ENCODE assay signal across 20 cellular contexts in the genomic region with DNA sequence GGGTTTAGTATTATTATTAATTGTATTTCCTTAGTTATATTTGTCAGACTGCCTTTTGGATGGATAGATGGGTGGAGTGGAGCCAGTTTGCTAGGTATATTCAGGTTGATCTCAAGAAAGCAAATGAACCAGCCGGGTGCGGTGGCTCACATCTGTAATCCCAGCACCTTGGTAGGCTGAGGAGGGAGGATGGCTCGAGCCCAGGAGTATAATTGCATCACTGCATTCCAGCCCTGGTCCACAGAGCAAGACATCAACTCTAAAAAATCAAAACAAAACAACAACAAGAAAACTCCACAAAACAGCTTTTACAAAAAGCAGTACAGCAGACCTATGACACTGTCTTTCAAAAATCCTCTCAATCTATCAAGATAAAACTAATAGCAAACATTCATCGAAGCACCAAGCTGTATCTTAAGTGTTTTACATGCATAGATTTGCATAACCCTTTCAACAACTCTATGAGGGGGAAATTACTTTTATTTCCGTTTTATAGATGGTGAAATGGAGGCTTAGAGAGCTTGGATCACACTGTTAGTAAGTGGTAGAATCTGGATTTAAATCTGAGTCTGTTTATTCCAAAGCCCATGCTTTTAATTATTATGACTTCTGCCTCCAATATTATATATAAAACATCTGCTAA. TPM values are rescaled to one million over a fixed set of nuclear protein-coding genes. Genes with fewer than 3 reads are reported as not detected.
DNase-seq lines count a peak whose midpoint lies in the region; ATAC-seq, FAIRE-seq and TF ChIP-seq lines count a peak whose summit lies in the region.
"Had no signal": no experiment of that assay in that cellular context is flagged by ENCODE, and none has a peak within 500 bp of the region (broad histone marks: within the 10 kb centered on the region; RNA-seq: fewer than 3 reads in every experiment).

No MANE protein-coding gene starts in this region.

- no peaks in the 10 kb centered on the region for H3K9me3 Mint-ChIP-seq in dendritic cell treated with granulocyte-macrophage colony-stimulating factor and Interleukin-4, amounts not matched to agents 40 ng/mL and 50 ng/mL, for 4 days
- H3K9me3 Mint-ChIP-seq in stimulated activated memory B cell treated with anti-CD40 and anti-IgM and Interleukin-4, amounts not matched to agents 10 μg/mL and 1 μg/mL and 100 μg/mL, for 72 hours: peaks cover 1% of the 10 kb centered on the region
- H3K9me3 Mint-ChIP-seq in natural killer cell treated with Interleukin-12 subunit alpha and Interleukin-12 subunit beta and Interleukin-15 and Interleukin-18, amount 100 ng/mL, for 72 hours: no peaks in the 10 kb centered on the region
- H3K9me3 Mint-ChIP-seq in effector memory CD8-positive, alpha-beta T cell: no peaks in the 10 kb centered on the region

- TF ChIP-seq EP300 in HepG2 (IDR thresholded peaks at IDR 0.05; ENCODE audit: low read depth in 2 of 2, low read length in 2 of 2) (no peak), HepG2 (CRISPR knock-in tag; IDR thresholded peaks at IDR 0.05; ENCODE audit: borderline replicate concordance) (no peak)

- H3K4me3 Mint-ChIP-seq in dendritic cell treated with granulocyte-macrophage colony-stimulating factor and Interleukin-4, amounts not matched to agents 40 ng/mL and 50 ng/mL, for 4 days: no peak overlapping the region
- no peak overlapping the region for H3K4me3 Mint-ChIP-seq in stimulated activated memory B cell treated with anti-CD40 and anti-IgM and Interleukin-4, amounts not matched to agents 10 μg/mL and 1 μg/mL and 100 μg/mL, for 72 hours
- no peak overlapping the region for H3K4me3 Mint-ChIP-seq in natural killer cell treated with Interleukin-12 subunit alpha and Interleukin-12 subunit beta and Interleukin-15 and Interleukin-18, amount 100 ng/mL, for 72 hours
- H3K4me3 Mint-ChIP-seq in effector memory CD8-positive, alpha-beta T cell: no peak overlapping the region
- H3K4me3 Mint-ChIP-seq: CD4-positive, alpha-beta memory T cell had no signal

- H3K27ac ChIP-seq in liver (ENCODE audit: low read depth in 1 of 2, low read length in 2 of 2): peak overlapping the region; percentile 41 to 51
- no peak overlapping the region for H3K27ac ChIP-seq in HepG2 (ENCODE audit: extremely low read length, insufficient read depth, low read length)
- H3K27ac ChIP-seq: BLaER1, KMS-11, RWPE1 had no signal

- H3K36me3 Mint-ChIP-seq in dendritic cell treated with granulocyte-macrophage colony-stimulating factor and Interleukin-4, amounts not matched to agents 40 ng/mL and 50 ng/mL, for 4 days (ENCODE audit: low read depth): peaks cover 74% of the 10 kb centered on the region
- peaks cover 77% of the 10 kb centered on the region for H3K36me3 Mint-ChIP-seq in stimulated activated memory B cell treated with anti-CD40 and anti-IgM and Interleukin-4, amounts not matched to agents 10 μg/mL and 1 μg/mL and 100 μg/mL, for 72 hours
- no peaks in the 10 kb centered on the region for H3K36me3 Mint-ChIP-seq in natural killer cell treated with Interleukin-12 subunit alpha and Interleukin-12 subunit beta and Interleukin-15 and Interleukin-18, amount 100 ng/mL, for 72 hours
- H3K36me3 Mint-ChIP-seq in effector memory CD8-positive, alpha-beta T cell (ENCODE audit: insufficient read depth): no peaks in the 10 kb centered on the region
- H3K36me3 Mint-ChIP-seq: CD4-positive, alpha-beta memory T cell had no signal

- peaks cover 53% of the 10 kb centered on the region for H3K4me1 Mint-ChIP-seq in dendritic cell treated with granulocyte-macrophage colony-stimulating factor and Interleukin-4, amounts not matched to agents 40 ng/mL and 50 ng/mL, for 4 days (ENCODE audit: low read depth)
- H3K4me1 Mint-ChIP-seq in stimulated activated memory B cell treated with anti-CD40 and anti-IgM and Interleukin-4, amounts not matched to agents 10 μg/mL and 1 μg/mL and 100 μg/mL, for 72 hours: peaks cover 22% of the 10 kb centered on the region
- H3K4me1 Mint-ChIP-seq in natural killer cell treated with Interleukin-12 subunit alpha and Interleukin-12 subunit beta and Interleukin-15 and Interleukin-18, amount 100 ng/mL, for 72 hours (ENCODE audit: low read depth in 2 of 2): peaks cover 0 to 2% of the 10 kb centered on the region in 2 donors
- H3K4me1 Mint-ChIP-seq in effector memory CD8-positive, alpha-beta T cell (ENCODE audit: low read depth in 2 of 2): no peaks in the 10 kb centered on the region

- no peak for ATAC-seq in HepG2
- ATAC-seq in left lobe of liver: peak; percentile 35
- ATAC-seq in stimulated activated memory B cell treated with anti-CD40 and anti-IgM and Interleukin-4, amounts not matched to agents 10 μg/mL and 1 μg/mL and 100 μg/mL, for 72 hours: no peak
- ATAC-seq in natural killer cell treated with Interleukin-12 subunit alpha and Interleukin-12 subunit beta and Interleukin-15 and Interleukin-18, amount 100 ng/mL, for 72 hours: no peak
- ATAC-seq in effector memory CD8-positive, alpha-beta T cell (replicated peaks): no peak

- in situ Hi-C loops in HepG2 (cut with HindIII; ENCODE audit: extremely low pct_ligation_motif_present, low pct_unique_long_range_greater_than_20kb): no loop called here

- intact Hi-C loops in HepG2 (cut with micrococcal nuclease; ENCODE audit: unreplicated experiment): no loop called here
- intact Hi-C loops in dendritic cell treated with granulocyte-macrophage colony-stimulating factor and Interleukin-4, amounts not matched to agents 40 ng/mL and 50 ng/mL, for 4 days (cut with micrococcal nuclease): no loop called here

- DNase-seq in HepG2 (ENCODE audit: low spot score): no peak
- DNase-seq in left lobe of liver (ENCODE audit: low spot score): no peak
- DNase-seq in GM19240 (ENCODE audit: insufficient read length, low spot score): no peak
- no peak for DNase-seq in natural killer cell treated with Interleukin-12 subunit alpha and Interleukin-12 subunit beta and Interleukin-15 and Interleukin-18, amount 100 ng/mL, for 72 hours (ENCODE audit: low spot score)
- no peak for DNase-seq in effector memory CD8-positive, alpha-beta T cell
- DNase-seq: 8988T; CD4-positive, alpha-beta memory T cell; NCI-H1417; NCI-H187; NCI-H2107; NCI-H510A treated with DMSO at 0.1 percent for 48 hours; NCI-H82; OCI-M1 had no signal

- H3K27me3 ChIP-seq in liver (ENCODE audit: control insufficient read depth in 4 of 4, insufficient read depth in 4 of 4, low read length in 3 of 4) (no peaks in the 10 kb centered on the region), HepG2 (ENCODE audit: control insufficient read depth in 1 of 2, insufficient read depth in 2 of 2, low read length in 2 of 2) (no peaks in the 10 kb centered on the region)
- H3K27me3 ChIP-seq: BLaER1 had no signal

- no peaks in the 10 kb centered on the region for H4K20me1 ChIP-seq in HepG2 (ENCODE audit: insufficient read depth, low read length)
- H4K20me1 ChIP-seq: BLaER1 had no signal

- no peaks in the 10 kb centered on the region for H3K79me2 ChIP-seq in HepG2 (ENCODE audit: insufficient read depth, low read length)

- H3K27me3 Mint-ChIP-seq in dendritic cell treated with granulocyte-macrophage colony-stimulating factor and Interleukin-4, amounts not matched to agents 40 ng/mL and 50 ng/mL, for 4 days: no peaks in the 10 kb centered on the region
- no peaks in the 10 kb centered on the region for H3K27me3 Mint-ChIP-seq in stimulated activated memory B cell treated with anti-CD40 and anti-IgM and Interleukin-4, amounts not matched to agents 10 μg/mL and 1 μg/mL and 100 μg/mL, for 72 hours
- H3K27me3 Mint-ChIP-seq in natural killer cell treated with Interleukin-12 subunit alpha and Interleukin-12 subunit beta and Interleukin-15 and Interleukin-18, amount 100 ng/mL, for 72 hours: peaks cover 17 to 20% of the 10 kb centered on the region in 2 donors
- peaks cover 13 to 29% of the 10 kb centered on the region in 2 donors for H3K27me3 Mint-ChIP-seq in effector memory CD8-positive, alpha-beta T cell

- no peak overlapping the region for H3K4me2 ChIP-seq in HepG2 (ENCODE audit: low read depth, low read length)
- H3K4me2 ChIP-seq: BLaER1, KMS-11 had no signal

- no peak for TF ChIP-seq POLR2A in HepG2 (IDR thresholded peaks at IDR 0.05; ENCODE audit: insufficient read depth in 1 of 2, low read depth in 2 of 2, low read length in 2 of 2)

- TF ChIP-seq CTCF in liver (IDR thresholded peaks at IDR 0.05; ENCODE audit: low read depth, low read length, missing input control): no peak
- TF ChIP-seq CTCF in HepG2 (CRISPR knock-in tag; IDR thresholded peaks at IDR 0.05): no peak

- peak overlapping the region; percentile 26 for H3K27ac Mint-ChIP-seq in dendritic cell treated with granulocyte-macrophage colony-stimulating factor and Interleukin-4, amounts not matched to agents 40 ng/mL and 50 ng/mL, for 4 days
- H3K27ac Mint-ChIP-seq in stimulated activated memory B cell treated with anti-CD40 and anti-IgM and Interleukin-4, amounts not matched to agents 10 μg/mL and 1 μg/mL and 100 μg/mL, for 72 hours: peak overlapping the region; percentile 23
- no peak overlapping the region for H3K27ac Mint-ChIP-seq in natural killer cell treated with Interleukin-12 subunit alpha and Interleukin-12 subunit beta and Interleukin-15 and Interleukin-18, amount 100 ng/mL, for 72 hours
- no peak overlapping the region for H3K27ac Mint-ChIP-seq in effector memory CD8-positive, alpha-beta T cell
- H3K27ac Mint-ChIP-seq: CD4-positive, alpha-beta memory T cell had no signal

- H3K36me3 ChIP-seq in liver (ENCODE audit: control insufficient read depth in 4 of 4, insufficient read depth in 3 of 4, low read depth in 1 of 4, low read length in 3 of 4) (peaks cover 0 to 10% (median 5%) of the 10 kb centered on the region in 4 donors), HepG2 (replicated peaks in 1 of 2; ENCODE audit: control insufficient read depth in 1 of 2, insufficient read depth in 2 of 2, low read length in 2 of 2) (no peaks in the 10 kb centered on the region)

- H3K4me1 ChIP-seq in liver (ENCODE audit: control insufficient read depth in 4 of 4, insufficient read depth in 4 of 4, low read length in 3 of 4): peaks cover 6 to 40% (median 37%) of the 10 kb centered on the region in 4 donors
- peaks cover 15% of the 10 kb centered on the region; the same call in 1 of the 2 replicates for H3K4me1 ChIP-seq in HepG2 (ENCODE audit: insufficient read depth, low read length)

- POLR2A ChIA-PET in HepG2 (lab: Yijun Ruan, JAX): no interaction called here

- H3K9ac ChIP-seq in liver (ENCODE audit: low read depth in 1 of 2, low read length in 2 of 2) (no peak overlapping the region), HepG2 (ENCODE audit: insufficient read depth, low read depth, low read length) (no peak overlapping the region)
- H3K9ac ChIP-seq: BLaER1, KMS-11 had no signal

- no peaks in the 10 kb centered on the region for H3K9me3 ChIP-seq in liver (ENCODE audit: control insufficient read depth in 4 of 4, low read length in 3 of 4)
- H3K9me3 ChIP-seq in HepG2 (ENCODE audit: low read length): no peaks in the 10 kb centered on the region
- H3K9me3 ChIP-seq: BLaER1 had no signal

- no peak overlapping the region for H2AFZ ChIP-seq in HepG2 (ENCODE audit: low read length)

- 45% methylated on average over 5 of the region's 5 CpGs for WGBS in liver
- WGBS in HepG2 (ENCODE audit: low lambda C conversion rate): 35% methylated on average over 5 of the region's 5 CpGs

- BruUV-seq in HepG2 (replicated peaks; lab: Mats Ljungman, UMichigan): no TSS peak

- no peak for FAIRE-seq in HepG2 (lab: Jason Lieb, UNC)
- FAIRE-seq: D721Med had no signal

- TF ChIP-seq RAD21 in liver (IDR thresholded peaks at IDR 0.05) (no peak), HepG2 (CRISPR knock-in tag; IDR thresholded peaks at IDR 0.05) (no peak)

- CTCF ChIA-PET in HepG2 (lab: Yijun Ruan, JAX; ENCODE audit: low intra/inter-chr PET ratio, low total read pairs): no interaction called here

- no peak overlapping the region for H3K4me3 ChIP-seq in liver (ENCODE audit: low read depth in 1 of 3, low read length in 3 of 3)
- H3K4me3 ChIP-seq in HepG2 (replicated peaks in 1 of 3; ENCODE audit: insufficient read depth in 1 of 3, low read depth in 2 of 3, low read length in 3 of 3): no peak overlapping the region
- H3K4me3 ChIP-seq: BLaER1 had no signal

RNA-seq across cellular contexts. Expression of gene KMO, which starts 25.5 kb away (rescaled TPM):
- total RNA-seq in liver (10 to 100 TPM; 10.2 to 24.7 TPM), HepG2 (2016; rRNA removed; fragmentation: Illumina TruSeq; extraction: Trizol) (not detected in 2 replicates), left lobe of liver (37.5 TPM)
- polyA plus RNA-seq in liver (10 to 100 TPM; 14.5 to 37.3 TPM), HepG2 (2011; rRNA removed) (0.01 TPM in 2 replicates)
- not detected in 2 replicates for total RNA-seq in HepG2 (2016; cell fraction: cytosol; rRNA removed; fragmentation: Illumina TruSeq; extraction: Trizol; ENCODE audit: low read depth)
- total RNA-seq in HepG2 (2016; cell fraction: insoluble cytoplasmic fraction; rRNA removed; fragmentation: Illumina TruSeq; extraction: Trizol): not detected in 2 replicates
- total RNA-seq in HepG2 (2016; cell fraction: membrane; rRNA removed; fragmentation: Illumina TruSeq; extraction: Trizol): not detected in 2 replicates
- total RNA-seq in HepG2 (2016; cell fraction: nucleus; rRNA removed; fragmentation: Illumina TruSeq; extraction: Trizol): not detected in 2 replicates
- 0.12 TPM in 1 of 2 replicates, not detected in the other for polyA plus RNA-seq in HepG2 (2011; cell fraction: cytosol; rRNA removed)
- not detected in 2 replicates for polyA plus RNA-seq in HepG2 (2011; cell fraction: nucleus; rRNA removed)
- polyA plus RNA-seq in HepG2 (2012): 0.07 and 0.08 TPM in 2 replicates
- not detected in 2 replicates for polyA plus RNA-seq in HepG2 (2016; cell fraction: cytosol; fragmentation: Illumina TruSeq; extraction: Trizol; ENCODE audit: low read depth)
- polyA plus RNA-seq in HepG2 (2016; cell fraction: insoluble cytoplasmic fraction; fragmentation: Illumina TruSeq; extraction: Trizol; ENCODE audit: low read depth): not detected in 2 replicates
- not detected in 2 replicates for polyA plus RNA-seq in HepG2 (2016; cell fraction: membrane; fragmentation: Illumina TruSeq; extraction: Trizol; ENCODE audit: low read depth)
- not detected in 2 replicates for polyA plus RNA-seq in HepG2 (2016; cell fraction: nucleus; fragmentation: Illumina TruSeq; extraction: Trizol; ENCODE audit: insufficient read depth, low read depth)
- not detected in 2 replicates for polyA minus RNA-seq in HepG2 (2011; rRNA and poly(A)+ RNA removed; ENCODE audit: low replicate concordance)
- polyA minus RNA-seq in HepG2 (2011; cell fraction: cytosol; rRNA and poly(A)+ RNA removed): not detected in 2 replicates
- not detected in 2 replicates for polyA minus RNA-seq in HepG2 (2011; cell fraction: nucleus; rRNA and poly(A)+ RNA removed)
- not detected for total RNA-seq in natural killer cell treated with Interleukin-12 subunit alpha and Interleukin-12 subunit beta and Interleukin-15 and Interleukin-18, amount 100 ng/mL, for 72 hours

RNA-seq across cellular contexts. Expression of gene FH, which starts 38.1 kb away (rescaled TPM):
- total RNA-seq in liver (100 to 1,000 TPM in 1 of 2 donors, 10 to 100 TPM in 1; 68.3 to 140 TPM), HepG2 (2016; rRNA removed; fragmentation: Illumina TruSeq; extraction: Trizol) (152 and 211 TPM in 2 replicates), left lobe of liver (120 TPM)
- polyA plus RNA-seq in liver (100 to 1,000 TPM in 1 of 2 donors, 10 to 100 TPM in 1; 99.6 to 145 TPM), HepG2 (2011; rRNA removed) (31.6 and 39.2 TPM in 2 replicates)
- total RNA-seq in HepG2 (2016; cell fraction: cytosol; rRNA removed; fragmentation: Illumina TruSeq; extraction: Trizol; ENCODE audit: low read depth): 15.1 and 15.5 TPM in 2 replicates
- total RNA-seq in HepG2 (2016; cell fraction: insoluble cytoplasmic fraction; rRNA removed; fragmentation: Illumina TruSeq; extraction: Trizol): 152 and 208 TPM in 2 replicates
- 27.7 and 33.8 TPM in 2 replicates for total RNA-seq in HepG2 (2016; cell fraction: membrane; rRNA removed; fragmentation: Illumina TruSeq; extraction: Trizol)
- total RNA-seq in HepG2 (2016; cell fraction: nucleus; rRNA removed; fragmentation: Illumina TruSeq; extraction: Trizol): 70.8 and 71.1 TPM in 2 replicates
- 30.2 and 38.1 TPM in 2 replicates for polyA plus RNA-seq in HepG2 (2011; cell fraction: cytosol; rRNA removed)
- polyA plus RNA-seq in HepG2 (2011; cell fraction: nucleus; rRNA removed): 15.4 and 16.2 TPM in 2 replicates
- polyA plus RNA-seq in HepG2 (2012): 54.9 and 74.1 TPM in 2 replicates
- 12.8 and 13.3 TPM in 2 replicates for polyA plus RNA-seq in HepG2 (2016; cell fraction: cytosol; fragmentation: Illumina TruSeq; extraction: Trizol; ENCODE audit: low read depth)
- polyA plus RNA-seq in HepG2 (2016; cell fraction: insoluble cytoplasmic fraction; fragmentation: Illumina TruSeq; extraction: Trizol; ENCODE audit: low read depth): 156 and 157 TPM in 2 replicates
- polyA plus RNA-seq in HepG2 (2016; cell fraction: membrane; fragmentation: Illumina TruSeq; extraction: Trizol; ENCODE audit: low read depth): 17.9 and 20.9 TPM in 2 replicates
- polyA plus RNA-seq in HepG2 (2016; cell fraction: nucleus; fragmentation: Illumina TruSeq; extraction: Trizol; ENCODE audit: insufficient read depth, low read depth): 55.6 and 62.5 TPM in 2 replicates
- polyA minus RNA-seq in HepG2 (2011; rRNA and poly(A)+ RNA removed; ENCODE audit: low replicate concordance): 24.3 and 75.2 TPM in 2 replicates
- 32.9 and 37.7 TPM in 2 replicates for polyA minus RNA-seq in HepG2 (2011; cell fraction: cytosol; rRNA and poly(A)+ RNA removed)
- polyA minus RNA-seq in HepG2 (2011; cell fraction: nucleus; rRNA and poly(A)+ RNA removed): 40.8 and 54.5 TPM in 2 replicates
- 10 to 100 TPM; 53.8 to 63.6 TPM for total RNA-seq in natural killer cell treated with Interleukin-12 subunit alpha and Interleukin-12 subunit beta and Interleukin-15 and Interleukin-18, amount 100 ng/mL, for 72 hours

Comparison
In these comparisons a context has a peak if more than half of its experiments do, and no peak if none do; other contexts are left out.
1. RNA of gene KMO, which starts 25.5 kb away (total RNA-seq): 37.5 TPM in left lobe of liver (single experiment) and 10.2 to 24.7 TPM in liver; not detected in natural killer cell treated with Interleukin-12 subunit alpha and Interleukin-12 subunit beta and Interleukin-15 and Interleukin-18, amount 100 ng/mL, for 72 hours and not detected in HepG2; every median in the first group is over 4 times any median in the second.
2. H3K27ac Mint-ChIP-seq: peak in dendritic cell treated with granulocyte-macrophage colony-stimulating factor and Interleukin-4, amounts not matched to agents 40 ng/mL and 50 ng/mL, for 4 days (single experiment) and stimulated activated memory B cell treated with anti-CD40 and anti-IgM and Interleukin-4, amounts not matched to agents 10 μg/mL and 1 μg/mL and 100 μg/mL, for 72 hours (single experiment); none in natural killer cell treated with Interleukin-12 subunit alpha and Interleukin-12 subunit beta and Interleukin-15 and Interleukin-18, amount 100 ng/mL, for 72 hours (0 of 2) and effector memory CD8-positive, alpha-beta T cell (0 of 2).